ENCODE assay signal across 9 cellular contexts in the genomic region with DNA sequence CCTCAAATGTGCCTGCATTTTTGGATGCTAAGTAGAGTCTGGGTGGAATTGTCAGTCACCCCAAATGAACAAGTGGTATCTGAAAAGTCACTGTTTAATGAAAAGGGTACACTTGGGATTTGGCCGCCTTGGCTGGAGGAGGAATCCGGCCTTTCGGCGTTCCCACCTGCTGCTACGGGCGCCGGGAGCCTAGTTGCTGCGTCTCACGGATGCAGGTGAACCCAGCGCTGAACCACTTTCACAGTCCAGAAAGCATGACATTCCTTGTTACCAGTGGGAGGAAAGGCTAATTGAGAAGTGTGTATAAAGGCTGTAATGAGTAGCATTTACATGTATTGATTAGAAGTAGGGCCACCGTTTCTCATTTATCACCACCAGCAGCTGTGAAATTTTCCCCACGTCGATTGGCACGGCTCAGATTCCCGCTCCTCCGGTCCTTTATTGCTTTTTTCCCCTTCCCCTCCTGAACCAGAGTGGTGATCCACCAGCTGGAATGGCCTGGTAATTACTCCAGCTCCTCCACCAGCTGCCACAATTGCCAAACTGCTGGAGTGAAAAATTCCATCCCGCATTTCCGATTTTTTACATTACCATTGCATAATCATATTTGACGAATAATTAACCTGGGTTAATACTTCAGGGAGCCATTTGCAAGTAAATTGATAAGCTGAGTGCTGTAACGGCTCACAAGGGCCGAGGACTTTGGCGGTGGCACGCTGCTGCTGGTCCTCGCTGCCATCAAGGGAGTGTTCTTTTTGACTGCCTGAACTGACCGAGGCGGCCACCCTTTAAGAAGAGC.
DNase-seq lines count a peak whose midpoint lies in the region; ATAC-seq and TF ChIP-seq lines count a peak whose summit lies in the region.
"Had no signal": no experiment of that assay in that cellular context is flagged by ENCODE, and none has a peak within 500 bp of the region (broad histone marks: within the 10 kb centered on the region; RNA-seq: fewer than 3 reads in every experiment).

No MANE protein-coding gene starts in this region.

- intact Hi-C loops in sciatic nerve (cut with DNase I), result no loop called here
- intact Hi-C loops in heart right ventricle (cut with DNase I), result no loop called here

- H3K27me3 Mint-ChIP-seq in T-helper 2 cell treated with Interferon-gamma antibody and Interleukin-4, amounts not matched to agents 5 μg/mL and 100 μg/mL, for 36 hours (ENCODE audit: low read depth), result no peaks in the 10 kb centered on the region
- H3K27me3 Mint-ChIP-seq in effector memory CD8-positive, alpha-beta T cell, result peaks cover 25 to 29% of the 10 kb centered on the region in 2 donors

- no peak for TF ChIP-seq CTCF in heart right ventricle (IDR thresholded peaks at IDR 0.05)

- no peak overlapping the region for H3K27ac Mint-ChIP-seq in T-helper 2 cell treated with Interferon-gamma antibody and Interleukin-4, amounts not matched to agents 5 μg/mL and 100 μg/mL, for 36 hours
- H3K27ac Mint-ChIP-seq in effector memory CD8-positive, alpha-beta T cell, result peak overlapping the region in 1 of 2 donors; percentile 68

- no peaks in the 10 kb centered on the region for H3K36me3 ChIP-seq in heart right ventricle

- H3K36me3 Mint-ChIP-seq in T-helper 2 cell treated with Interferon-gamma antibody and Interleukin-4, amounts not matched to agents 5 μg/mL and 100 μg/mL, for 36 hours (ENCODE audit: low read depth), result no peaks in the 10 kb centered on the region
- no peaks in the 10 kb centered on the region for H3K36me3 Mint-ChIP-seq in effector memory CD8-positive, alpha-beta T cell (ENCODE audit: insufficient read depth)

- H3K4me3 ChIP-seq in heart right ventricle, result peak overlapping the region in 2 of 10 donors; percentile 2 to 24

- H3K9me3 ChIP-seq in heart right ventricle, result no peaks in the 10 kb centered on the region

- DNase-seq in T-helper 2 cell treated with Interferon-gamma antibody and Interleukin-4, amounts not matched to agents 5 μg/mL and 100 μg/mL, for 36 hours (ENCODE audit: low spot score), result no peak
- DNase-seq in T-helper 2 cell (no peak), NCI-H2171 (lab: John Stamatoyannopoulos, UW) (peak; percentile 81), sciatic nerve (ENCODE audit: low spot score) (no peak), NCI-H82 treated with DMSO at 0.1 percent for 48 hours (lab: John Stamatoyannopoulos, UW; ENCODE audit: unreplicated experiment) (no peak), heart right ventricle (no peak)
- DNase-seq in effector memory CD8-positive, alpha-beta T cell, result no peak
- DNase-seq: effector memory CD4-positive, alpha-beta T cell had no signal

- ATAC-seq in effector memory CD8-positive, alpha-beta T cell (replicated peaks), result no peak
- ATAC-seq in sciatic nerve, result peak; percentile 41
- no peak for ATAC-seq in GM19035 (IDR thresholded peaks at IDR 0.05; ENCODE audit: unreplicated experiment)
- ATAC-seq in heart right ventricle, result no peak

- H3K4me3 Mint-ChIP-seq in T-helper 2 cell treated with Interferon-gamma antibody and Interleukin-4, amounts not matched to agents 5 μg/mL and 100 μg/mL, for 36 hours, result peak overlapping the region; percentile 37
- H3K4me3 Mint-ChIP-seq in effector memory CD8-positive, alpha-beta T cell, result peak overlapping the region; percentile 34 to 59

- peaks cover 2% of the 10 kb centered on the region for H3K4me1 Mint-ChIP-seq in T-helper 2 cell treated with Interferon-gamma antibody and Interleukin-4, amounts not matched to agents 5 μg/mL and 100 μg/mL, for 36 hours (ENCODE audit: low read depth)
- H3K4me1 Mint-ChIP-seq in effector memory CD8-positive, alpha-beta T cell (ENCODE audit: low read depth in 2 of 2), result peaks cover 0 to 3% of the 10 kb centered on the region in 2 donors

- no peak overlapping the region for H3K27ac ChIP-seq in heart right ventricle

- H3K9me3 Mint-ChIP-seq in T-helper 2 cell treated with Interferon-gamma antibody and Interleukin-4, amounts not matched to agents 5 μg/mL and 100 μg/mL, for 36 hours, result no peaks in the 10 kb centered on the region
- no peaks in the 10 kb centered on the region for H3K9me3 Mint-ChIP-seq in effector memory CD8-positive, alpha-beta T cell

- H3K4me1 ChIP-seq in heart right ventricle, result no peaks in the 10 kb centered on the region

- WGBS in heart right ventricle, 2 donors, result 44 to 74% methylated on average over 26 of the region's 26 CpGs

- peaks cover 0 to 22% (median 3%) of the 10 kb centered on the region in 7 donors for H3K27me3 ChIP-seq in heart right ventricle
